In the genomic region with DNA sequence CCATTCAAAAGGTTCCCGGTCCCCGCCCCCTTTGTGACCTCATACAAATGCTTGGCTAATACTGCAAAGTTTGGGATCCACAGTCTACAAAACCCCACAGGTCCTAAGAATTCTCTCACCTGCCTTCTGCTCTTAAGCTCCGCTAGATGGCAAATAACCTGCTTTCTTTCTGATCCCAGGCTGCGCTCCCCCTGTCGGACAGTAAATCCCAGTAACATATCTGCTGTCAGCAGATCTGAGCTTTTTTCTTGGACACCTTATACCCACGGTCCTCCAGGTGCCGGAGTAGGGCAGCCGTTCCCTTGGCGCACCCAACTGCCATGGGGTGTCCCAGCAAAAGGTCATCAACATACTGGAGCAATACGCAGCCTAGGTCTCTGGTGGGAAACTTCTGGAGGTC, we compare ENCODE assay signal across 1 cellular context.
A peak's percentile ranks its signal among the peaks of the same experiment; 100 is the strongest.
TF ChIP-seq lines count a peak whose summit lies in the region.

No MANE protein-coding gene starts in this region.

TF ChIP-seq in K562, 482 proteins besides CTCF, POLR2A, EP300 and RAD21 (continued from another document and continues in another):
- TF ChIP-seq AFF1 (IDR thresholded peaks at IDR 0.05; ENCODE audit: low read depth in 1 of 2, partially characterized antibody in 2 of 2) (peak in 1 of 2 experiments; percentile 32), HDAC2 (IDR thresholded peaks at IDR 0.05) (peak; percentile 44; the same call in 1 of the 2 replicates), VEZF1 (CRISPR knock-in tag; IDR thresholded peaks at IDR 0.05) (peak; percentile 29; the same call in 1 of the 2 replicates), KAT2B (IDR thresholded peaks at IDR 0.05; ENCODE audit: low read depth, low read length) (peak; percentile 93), TOE1 (IDR thresholded peaks at IDR 0.05; ENCODE audit: borderline replicate concordance) (0 out of 2 replicates have a peak, but pooled peaks have one; percentile 46), TOE1 (CRISPR knock-in tag; IDR thresholded peaks at IDR 0.05; ENCODE audit: borderline replicate concordance, low read depth) (no peak), NFRKB (IDR thresholded peaks at IDR 0.05; ENCODE audit: low read depth) (peak; percentile 47; the same call in 1 of the 2 replicates), U2AF1 (optimal IDR thresholded peaks at IDR 0.05; ENCODE audit: low read depth, low read length) (no peak), TARDBP (IDR thresholded peaks at IDR 0.05) (no peak), SP1 (CRISPR knock-in tag; IDR thresholded peaks at IDR 0.05) (no peak), ZNF583 (CRISPR knock-in tag; IDR thresholded peaks at IDR 0.05) (no peak), FOXA3 (CRISPR knock-in tag; conservative IDR thresholded peaks at IDR 0.05 in 1 of 2, IDR thresholded peaks at IDR 0.05 in 1 of 2) (no peak), FOXK2 (conservative IDR thresholded peaks at IDR 0.05 in 1 of 2, IDR thresholded peaks at IDR 0.05 in 1 of 2; ENCODE audit: low read depth in 2 of 2) (peak in 1 of 2 experiments; percentile 24; a peak in 1 of 4 replicates), MTA3 (IDR thresholded peaks at IDR 0.05; ENCODE audit: borderline replicate concordance) (peak; percentile 38; the same call in 1 of the 2 replicates), CBX5 (IDR thresholded peaks at IDR 0.05; ENCODE audit: borderline replicate concordance, low read depth) (0 out of 2 replicates have a peak, but pooled peaks have one; percentile 68), RCOR1 (IDR thresholded peaks at IDR 0.05; ENCODE audit: borderline replicate concordance in 1 of 2, low read depth in 2 of 2, low read length in 2 of 2) (peak in 1 of 2 experiments; percentile 69; a peak in 1 of 4 replicates), ZFX (CRISPR knock-in tag; IDR thresholded peaks at IDR 0.05) (0 out of 2 replicates have a peak, but pooled peaks have one; percentile 9), ZNF140 (CRISPR knock-in tag; IDR thresholded peaks at IDR 0.05) (no peak), TEAD1 (CRISPR knock-in tag; IDR thresholded peaks at IDR 0.05) (peak in 1 of 2 experiments; percentile 65; a peak in 2 of 4 replicates), ERF (CRISPR knock-in tag; IDR thresholded peaks at IDR 0.05) (no peak), ZNF316 (IDR thresholded peaks at IDR 0.05) (peak; percentile 58), KDM4B (IDR thresholded peaks at IDR 0.05; ENCODE audit: borderline replicate concordance in 2 of 2, low read depth in 1 of 2) (no peak)
- TF ChIP-seq, protein P1, sequence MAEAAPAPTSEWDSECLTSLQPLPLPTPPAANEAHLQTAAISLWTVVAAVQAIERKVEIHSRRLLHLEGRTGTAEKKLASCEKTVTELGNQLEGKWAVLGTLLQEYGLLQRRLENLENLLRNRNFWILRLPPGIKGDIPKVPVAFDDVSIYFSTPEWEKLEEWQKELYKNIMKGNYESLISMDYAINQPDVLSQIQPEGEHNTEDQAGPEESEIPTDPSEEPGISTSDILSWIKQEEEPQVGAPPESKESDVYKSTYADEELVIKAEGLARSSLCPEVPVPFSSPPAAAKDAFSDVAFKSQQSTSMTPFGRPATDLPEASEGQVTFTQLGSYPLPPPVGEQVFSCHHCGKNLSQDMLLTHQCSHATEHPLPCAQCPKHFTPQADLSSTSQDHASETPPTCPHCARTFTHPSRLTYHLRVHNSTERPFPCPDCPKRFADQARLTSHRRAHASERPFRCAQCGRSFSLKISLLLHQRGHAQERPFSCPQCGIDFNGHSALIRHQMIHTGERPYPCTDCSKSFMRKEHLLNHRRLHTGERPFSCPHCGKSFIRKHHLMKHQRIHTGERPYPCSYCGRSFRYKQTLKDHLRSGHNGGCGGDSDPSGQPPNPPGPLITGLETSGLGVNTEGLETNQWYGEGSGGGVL (CRISPR knock-in tag; IDR thresholded peaks at IDR 0.05) = no peak
- TF ChIP-seq, protein P2, sequence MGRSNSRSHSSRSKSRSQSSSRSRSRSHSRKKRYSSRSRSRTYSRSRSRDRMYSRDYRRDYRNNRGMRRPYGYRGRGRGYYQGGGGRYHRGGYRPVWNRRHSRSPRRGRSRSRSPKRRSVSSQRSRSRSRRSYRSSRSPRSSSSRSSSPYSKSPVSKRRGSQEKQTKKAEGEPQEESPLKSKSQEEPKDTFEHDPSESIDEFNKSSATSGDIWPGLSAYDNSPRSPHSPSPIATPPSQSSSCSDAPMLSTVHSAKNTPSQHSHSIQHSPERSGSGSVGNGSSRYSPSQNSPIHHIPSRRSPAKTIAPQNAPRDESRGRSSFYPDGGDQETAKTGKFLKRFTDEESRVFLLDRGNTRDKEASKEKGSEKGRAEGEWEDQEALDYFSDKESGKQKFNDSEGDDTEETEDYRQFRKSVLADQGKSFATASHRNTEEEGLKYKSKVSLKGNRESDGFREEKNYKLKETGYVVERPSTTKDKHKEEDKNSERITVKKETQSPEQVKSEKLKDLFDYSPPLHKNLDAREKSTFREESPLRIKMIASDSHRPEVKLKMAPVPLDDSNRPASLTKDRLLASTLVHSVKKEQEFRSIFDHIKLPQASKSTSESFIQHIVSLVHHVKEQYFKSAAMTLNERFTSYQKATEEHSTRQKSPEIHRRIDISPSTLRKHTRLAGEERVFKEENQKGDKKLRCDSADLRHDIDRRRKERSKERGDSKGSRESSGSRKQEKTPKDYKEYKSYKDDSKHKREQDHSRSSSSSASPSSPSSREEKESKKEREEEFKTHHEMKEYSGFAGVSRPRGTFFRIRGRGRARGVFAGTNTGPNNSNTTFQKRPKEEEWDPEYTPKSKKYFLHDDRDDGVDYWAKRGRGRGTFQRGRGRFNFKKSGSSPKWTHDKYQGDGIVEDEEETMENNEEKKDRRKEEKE (IDR thresholded peaks at IDR 0.05; ENCODE audit: borderline replicate concordance in 1 of 2, control insufficient read depth in 1 of 2, low read depth in 2 of 2, low read length in 1 of 2) = no peak
- TF ChIP-seq, protein P3, sequence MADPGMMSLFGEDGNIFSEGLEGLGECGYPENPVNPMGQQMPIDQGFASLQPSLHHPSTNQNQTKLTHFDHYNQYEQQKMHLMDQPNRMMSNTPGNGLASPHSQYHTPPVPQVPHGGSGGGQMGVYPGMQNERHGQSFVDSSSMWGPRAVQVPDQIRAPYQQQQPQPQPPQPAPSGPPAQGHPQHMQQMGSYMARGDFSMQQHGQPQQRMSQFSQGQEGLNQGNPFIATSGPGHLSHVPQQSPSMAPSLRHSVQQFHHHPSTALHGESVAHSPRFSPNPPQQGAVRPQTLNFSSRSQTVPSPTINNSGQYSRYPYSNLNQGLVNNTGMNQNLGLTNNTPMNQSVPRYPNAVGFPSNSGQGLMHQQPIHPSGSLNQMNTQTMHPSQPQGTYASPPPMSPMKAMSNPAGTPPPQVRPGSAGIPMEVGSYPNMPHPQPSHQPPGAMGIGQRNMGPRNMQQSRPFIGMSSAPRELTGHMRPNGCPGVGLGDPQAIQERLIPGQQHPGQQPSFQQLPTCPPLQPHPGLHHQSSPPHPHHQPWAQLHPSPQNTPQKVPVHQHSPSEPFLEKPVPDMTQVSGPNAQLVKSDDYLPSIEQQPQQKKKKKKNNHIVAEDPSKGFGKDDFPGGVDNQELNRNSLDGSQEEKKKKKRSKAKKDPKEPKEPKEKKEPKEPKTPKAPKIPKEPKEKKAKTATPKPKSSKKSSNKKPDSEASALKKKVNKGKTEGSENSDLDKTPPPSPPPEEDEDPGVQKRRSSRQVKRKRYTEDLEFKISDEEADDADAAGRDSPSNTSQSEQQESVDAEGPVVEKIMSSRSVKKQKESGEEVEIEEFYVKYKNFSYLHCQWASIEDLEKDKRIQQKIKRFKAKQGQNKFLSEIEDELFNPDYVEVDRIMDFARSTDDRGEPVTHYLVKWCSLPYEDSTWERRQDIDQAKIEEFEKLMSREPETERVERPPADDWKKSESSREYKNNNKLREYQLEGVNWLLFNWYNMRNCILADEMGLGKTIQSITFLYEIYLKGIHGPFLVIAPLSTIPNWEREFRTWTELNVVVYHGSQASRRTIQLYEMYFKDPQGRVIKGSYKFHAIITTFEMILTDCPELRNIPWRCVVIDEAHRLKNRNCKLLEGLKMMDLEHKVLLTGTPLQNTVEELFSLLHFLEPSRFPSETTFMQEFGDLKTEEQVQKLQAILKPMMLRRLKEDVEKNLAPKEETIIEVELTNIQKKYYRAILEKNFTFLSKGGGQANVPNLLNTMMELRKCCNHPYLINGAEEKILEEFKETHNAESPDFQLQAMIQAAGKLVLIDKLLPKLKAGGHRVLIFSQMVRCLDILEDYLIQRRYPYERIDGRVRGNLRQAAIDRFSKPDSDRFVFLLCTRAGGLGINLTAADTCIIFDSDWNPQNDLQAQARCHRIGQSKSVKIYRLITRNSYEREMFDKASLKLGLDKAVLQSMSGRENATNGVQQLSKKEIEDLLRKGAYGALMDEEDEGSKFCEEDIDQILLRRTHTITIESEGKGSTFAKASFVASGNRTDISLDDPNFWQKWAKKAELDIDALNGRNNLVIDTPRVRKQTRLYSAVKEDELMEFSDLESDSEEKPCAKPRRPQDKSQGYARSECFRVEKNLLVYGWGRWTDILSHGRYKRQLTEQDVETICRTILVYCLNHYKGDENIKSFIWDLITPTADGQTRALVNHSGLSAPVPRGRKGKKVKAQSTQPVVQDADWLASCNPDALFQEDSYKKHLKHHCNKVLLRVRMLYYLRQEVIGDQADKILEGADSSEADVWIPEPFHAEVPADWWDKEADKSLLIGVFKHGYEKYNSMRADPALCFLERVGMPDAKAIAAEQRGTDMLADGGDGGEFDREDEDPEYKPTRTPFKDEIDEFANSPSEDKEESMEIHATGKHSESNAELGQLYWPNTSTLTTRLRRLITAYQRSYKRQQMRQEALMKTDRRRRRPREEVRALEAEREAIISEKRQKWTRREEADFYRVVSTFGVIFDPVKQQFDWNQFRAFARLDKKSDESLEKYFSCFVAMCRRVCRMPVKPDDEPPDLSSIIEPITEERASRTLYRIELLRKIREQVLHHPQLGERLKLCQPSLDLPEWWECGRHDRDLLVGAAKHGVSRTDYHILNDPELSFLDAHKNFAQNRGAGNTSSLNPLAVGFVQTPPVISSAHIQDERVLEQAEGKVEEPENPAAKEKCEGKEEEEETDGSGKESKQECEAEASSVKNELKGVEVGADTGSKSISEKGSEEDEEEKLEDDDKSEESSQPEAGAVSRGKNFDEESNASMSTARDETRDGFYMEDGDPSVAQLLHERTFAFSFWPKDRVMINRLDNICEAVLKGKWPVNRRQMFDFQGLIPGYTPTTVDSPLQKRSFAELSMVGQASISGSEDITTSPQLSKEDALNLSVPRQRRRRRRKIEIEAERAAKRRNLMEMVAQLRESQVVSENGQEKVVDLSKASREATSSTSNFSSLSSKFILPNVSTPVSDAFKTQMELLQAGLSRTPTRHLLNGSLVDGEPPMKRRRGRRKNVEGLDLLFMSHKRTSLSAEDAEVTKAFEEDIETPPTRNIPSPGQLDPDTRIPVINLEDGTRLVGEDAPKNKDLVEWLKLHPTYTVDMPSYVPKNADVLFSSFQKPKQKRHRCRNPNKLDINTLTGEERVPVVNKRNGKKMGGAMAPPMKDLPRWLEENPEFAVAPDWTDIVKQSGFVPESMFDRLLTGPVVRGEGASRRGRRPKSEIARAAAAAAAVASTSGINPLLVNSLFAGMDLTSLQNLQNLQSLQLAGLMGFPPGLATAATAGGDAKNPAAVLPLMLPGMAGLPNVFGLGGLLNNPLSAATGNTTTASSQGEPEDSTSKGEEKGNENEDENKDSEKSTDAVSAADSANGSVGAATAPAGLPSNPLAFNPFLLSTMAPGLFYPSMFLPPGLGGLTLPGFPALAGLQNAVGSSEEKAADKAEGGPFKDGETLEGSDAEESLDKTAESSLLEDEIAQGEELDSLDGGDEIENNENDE (IDR thresholded peaks at IDR 0.05; ENCODE audit: low read depth, low read length) = no peak
- TF ChIP-seq, protein P4, sequence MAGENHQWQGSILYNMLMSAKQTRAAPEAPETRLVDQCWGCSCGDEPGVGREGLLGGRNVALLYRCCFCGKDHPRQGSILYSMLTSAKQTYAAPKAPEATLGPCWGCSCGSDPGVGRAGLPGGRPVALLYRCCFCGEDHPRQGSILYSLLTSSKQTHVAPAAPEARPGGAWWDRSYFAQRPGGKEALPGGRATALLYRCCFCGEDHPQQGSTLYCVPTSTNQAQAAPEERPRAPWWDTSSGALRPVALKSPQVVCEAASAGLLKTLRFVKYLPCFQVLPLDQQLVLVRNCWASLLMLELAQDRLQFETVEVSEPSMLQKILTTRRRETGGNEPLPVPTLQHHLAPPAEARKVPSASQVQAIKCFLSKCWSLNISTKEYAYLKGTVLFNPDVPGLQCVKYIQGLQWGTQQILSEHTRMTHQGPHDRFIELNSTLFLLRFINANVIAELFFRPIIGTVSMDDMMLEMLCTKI (IDR thresholded peaks at IDR 0.05; ENCODE audit: partially characterized antibody) = no peak
